8 cellular contexts compared by ENCODE assay signal in genomic region chr20:47181056-47181862, GRCh38.
DNase-seq lines count a peak whose midpoint lies in the region; ATAC-seq lines count a peak whose summit lies in the region.

No MANE protein-coding gene starts in this region.

- in situ Hi-C loops in T47D (cut with HindIII; ENCODE audit: low pct_unique_long_range_greater_than_20kb, low sequenced_read_pairs), result no loop called here

- H4K12ac ChIP-seq in trophoblast cell (ENCODE audit: low read depth, low read length), result no peak overlapping the region

- H3K4ac ChIP-seq in trophoblast cell (ENCODE audit: low read depth, low read length), result no peak overlapping the region

- ATAC-seq in right cardiac atrium, result peak; percentile 57 to 58
- no peak for ATAC-seq in Right ventricle myocardium superior (ENCODE audit: poor library complexity)
- no peak for ATAC-seq in HG03460 (IDR thresholded peaks at IDR 0.05; ENCODE audit: unreplicated experiment)

- no peaks in the 10 kb centered on the region for H3K4me1 ChIP-seq in right cardiac atrium (ENCODE audit: control insufficient read depth, insufficient read depth, low read length)
- no peaks in the 10 kb centered on the region for H3K4me1 ChIP-seq in trophoblast cell (ENCODE audit: control insufficient read depth in 1 of 2, insufficient read depth in 2 of 2, low read length in 2 of 2)

- H3K23ac ChIP-seq in trophoblast cell (ENCODE audit: low read length), result no peak overlapping the region

- no peak overlapping the region for H3K18ac ChIP-seq in trophoblast cell (ENCODE audit: low read length)

- peak overlapping the region; percentile 44 for H4K8ac ChIP-seq in trophoblast cell (ENCODE audit: low read depth, low read length)

- no peak overlapping the region for H2AK5ac ChIP-seq in trophoblast cell (ENCODE audit: low read length)

- no peak overlapping the region for H2BK120ac ChIP-seq in trophoblast cell (ENCODE audit: insufficient read depth, low read length, poor library complexity)

- H3K9ac ChIP-seq in trophoblast cell (ENCODE audit: low read length), result no peak overlapping the region

- peaks cover 6 to 15% of the 10 kb centered on the region in 2 experiments for H3K36me3 ChIP-seq in trophoblast cell (ENCODE audit: control insufficient read depth in 1 of 2, insufficient read depth in 2 of 2, low read length in 2 of 2)

- no peaks in the 10 kb centered on the region for H3K79me2 ChIP-seq in trophoblast cell (ENCODE audit: control insufficient read depth, insufficient read depth, low read length, poor library complexity)

- no peak overlapping the region for H4K91ac ChIP-seq in trophoblast cell (ENCODE audit: low read depth, low read length)

- H3K27me3 ChIP-seq in right cardiac atrium (ENCODE audit: control insufficient read depth, insufficient read depth) (no peaks in the 10 kb centered on the region), trophoblast cell (ENCODE audit: insufficient read depth, low read length) (no peaks in the 10 kb centered on the region)

- H3K79me1 ChIP-seq in trophoblast cell (ENCODE audit: low read length), result no peaks in the 10 kb centered on the region

- H3K4me3 ChIP-seq in right cardiac atrium (ENCODE audit: low read length), result no peak overlapping the region
- no peak overlapping the region for H3K4me3 ChIP-seq in trophoblast cell (ENCODE audit: low read depth, low read length)

- DNase-seq in right cardiac atrium, result no peak
- DNase-seq in Right ventricle myocardium superior, result no peak
- peak; percentile 11 for DNase-seq in NCI-H510A (lab: John Stamatoyannopoulos, UW)
- DNase-seq in T47D (ENCODE audit: low read depth in 1 of 2, low spot score in 1 of 2), result peak; percentile 87 to 90
- DNase-seq in trophoblast cell, result peak; percentile 60 to 78
- no peak for DNase-seq in D341Med (ENCODE audit: low spot score)
- no peak for DNase-seq in occipital lobe (lab: John Stamatoyannopoulos, UW)

- intact Hi-C loops in right cardiac atrium (cut with DNase I) (no loop called here), Right ventricle myocardium superior (cut with DNase I) (no loop called here)

- no peak overlapping the region for H2AFZ ChIP-seq in trophoblast cell (ENCODE audit: insufficient read depth, low read length, poor library complexity)

- H3K9me3 ChIP-seq in right cardiac atrium (ENCODE audit: control insufficient read depth, low read length) (no peaks in the 10 kb centered on the region), trophoblast cell (ENCODE audit: insufficient read depth, low read depth, low read length) (no peaks in the 10 kb centered on the region)

- H2BK5ac ChIP-seq in trophoblast cell (ENCODE audit: low read depth, low read length, poor library complexity), result no peak overlapping the region

- 72% methylated on average over 5 of the region's 5 CpGs for WGBS in right cardiac atrium
- WGBS in trophoblast cell (ENCODE audit: extremely low coverage, insufficient coverage, insufficient read length), result no CpG with 5 or more reads among the region's 5 CpGs

- no peak overlapping the region for H2BK12ac ChIP-seq in trophoblast cell (ENCODE audit: low read length)

- no peak overlapping the region for H3K14ac ChIP-seq in trophoblast cell (ENCODE audit: low read length)

- H3K27ac ChIP-seq in right cardiac atrium (ENCODE audit: low read length), result no peak overlapping the region
- no peak overlapping the region for H3K27ac ChIP-seq in trophoblast cell (ENCODE audit: low read depth, low read length)

- no peak overlapping the region for H3K4me2 ChIP-seq in trophoblast cell (ENCODE audit: low read length)

Comparison
In these comparisons a context has a peak if more than half of its experiments do, and no peak if none do; other contexts are left out.
1. ATAC-seq: peak in right cardiac atrium (2 of 2); none in Right ventricle myocardium superior (single experiment) and HG03460 (single experiment).
2. DNase-seq: peak in NCI-H510A (single experiment), T47D (2 of 2) and trophoblast cell (2 of 2); none in right cardiac atrium (0 of 3), Right ventricle myocardium superior (single experiment), D341Med (single experiment) and occipital lobe (single experiment).